In genomic region chrX:136766785-136767103, GRCh38 we compare ENCODE assay signal across 8 cellular contexts. TPM values are rescaled to one million over a fixed set of nuclear protein-coding genes. Genes with fewer than 3 reads are reported as not detected.
A peak's percentile ranks its signal among the peaks of the same experiment; 100 is the strongest.
DNase-seq lines count a peak whose midpoint lies in the region; ATAC-seq and TF ChIP-seq lines count a peak whose summit lies in the region.

No MANE protein-coding gene starts in this region.

- H3K4me1 ChIP-seq in BLaER1 (peaks cover 37% of the 10 kb centered on the region), HUES6 (ENCODE audit: control insufficient read depth, insufficient read depth, low read length) (peaks cover 21% of the 10 kb centered on the region), colonic mucosa (no peaks in the 10 kb centered on the region), muscle layer of duodenum (ENCODE audit: control insufficient read depth in 1 of 2, insufficient read depth in 2 of 2, low read length in 2 of 2) (peaks cover 0 to 3% of the 10 kb centered on the region in 2 donors)

- peak overlapping the region; percentile 80 for H3K4me2 ChIP-seq in BLaER1

- H3K4me3 ChIP-seq in BLaER1 (peak overlapping the region; percentile 71), HUES6 (ENCODE audit: low read depth, low read length) (peak overlapping the region; percentile 66), colonic mucosa (peak overlapping the region; percentile 44), muscle layer of duodenum (ENCODE audit: low read depth in 1 of 2, low read length in 2 of 2) (peak overlapping the region; percentile 55 to 78)

- H3K36me3 ChIP-seq in BLaER1 (no peaks in the 10 kb centered on the region), HUES6 (ENCODE audit: control insufficient read depth, insufficient read depth, low read length) (no peaks in the 10 kb centered on the region), colonic mucosa (no peaks in the 10 kb centered on the region), muscle layer of duodenum (ENCODE audit: control insufficient read depth in 1 of 2, insufficient read depth in 2 of 2, low read length in 2 of 2) (no peaks in the 10 kb centered on the region)

- H3K27me3 ChIP-seq in BLaER1 (peaks cover 58% of the 10 kb centered on the region), HUES6 (ENCODE audit: control insufficient read depth, insufficient read depth, low read length) (peaks cover 7% of the 10 kb centered on the region), colonic mucosa (peaks cover 6% of the 10 kb centered on the region), muscle layer of duodenum (ENCODE audit: low read depth, low read length) (no peaks in the 10 kb centered on the region)

- in situ Hi-C loops in GM13976 (cut with MboI; ENCODE audit: low sequenced_read_pairs, unreplicated experiment): no loop called here

- no peak for ATAC-seq in HG03457 (IDR thresholded peaks at IDR 0.05; ENCODE audit: unreplicated experiment)

- H3K9ac ChIP-seq in BLaER1 (peak overlapping the region; percentile 46; the same call in 1 of the 2 replicates), HUES6 (ENCODE audit: low read length) (peak overlapping the region; percentile 44), colonic mucosa (ENCODE audit: low read depth in 2 of 2, low read length in 2 of 2) (peak overlapping the region; percentile 36 to 43)

- DNase-seq in colonic mucosa (no peak), GM13976 (ENCODE audit: low spot score) (no peak), A172 (ENCODE audit: low spot score) (no peak), inferior parietal cortex (ENCODE audit: extremely low spot score) (no peak)

- peaks cover 79% of the 10 kb centered on the region for H4K20me1 ChIP-seq in BLaER1

- intact Hi-C loops in colonic mucosa (cut with DNase I): no loop called here

- peaks cover 14% of the 10 kb centered on the region for H3K9me3 ChIP-seq in BLaER1
- peaks cover 5% of the 10 kb centered on the region for H3K9me3 ChIP-seq in HUES6 (ENCODE audit: control insufficient read depth, insufficient read depth, low read depth, low read length)
- no peaks in the 10 kb centered on the region for H3K9me3 ChIP-seq in colonic mucosa
- H3K9me3 ChIP-seq in muscle layer of duodenum (ENCODE audit: control insufficient read depth in 1 of 2, low read length in 2 of 2): no peaks in the 10 kb centered on the region

- TF ChIP-seq CTCF in colonic mucosa (IDR thresholded peaks at IDR 0.05) (no peak), GM13976 (IDR thresholded peaks at IDR 0.05; ENCODE audit: borderline replicate concordance, control extremely low read depth, extremely low read depth, insufficient read depth, missing control alignments) (no peak)

- H3K27ac ChIP-seq in BLaER1: no peak overlapping the region
- H3K27ac ChIP-seq in HUES6 (ENCODE audit: low read depth, low read length): no peak overlapping the region
- peak overlapping the region; percentile 65 for H3K27ac ChIP-seq in colonic mucosa
- no peak overlapping the region for H3K27ac ChIP-seq in muscle layer of duodenum (ENCODE audit: low read length)

RNA-seq across cellular contexts. Expression of gene ARHGEF6, which starts 14.0 kb away (rescaled TPM):
- 1 to 10 TPM; 2.7 to 5.7 TPM for total RNA-seq in colonic mucosa
- total RNA-seq in A172 (2014; rRNA removed; shearing (Covaris generic)): 5.0 and 5.2 TPM in 2 replicates
